12 cellular contexts compared by ENCODE assay signal in genomic region chr19:16457954-16458331, GRCh38. TPM values are rescaled to one million over a fixed set of nuclear protein-coding genes. Genes with fewer than 3 reads are reported as not detected.
DNase-seq lines count a peak whose midpoint lies in the region; ATAC-seq, FAIRE-seq and TF ChIP-seq lines count a peak whose summit lies in the region.
"Had no signal": no experiment of that assay in that cellular context is flagged by ENCODE, and none has a peak within 500 bp of the region (broad histone marks: within the 10 kb centered on the region; RNA-seq: fewer than 3 reads in every experiment).

No MANE protein-coding gene starts in this region.

- FAIRE-seq in GM12891 (lab: Jason Lieb, UNC) = peak; percentile 23
- FAIRE-seq in keratinocyte (lab: Jason Lieb, UNC) = no peak
- FAIRE-seq: H54 had no signal

- H3K36me3 ChIP-seq in keratinocyte (ENCODE audit: control insufficient read depth in 2 of 2, extremely low read depth in 1 of 2, insufficient read depth in 2 of 2, low read length in 2 of 2) (no peaks in the 10 kb centered on the region), gastrocnemius medialis (no peaks in the 10 kb centered on the region)

- TF ChIP-seq CTCF in keratinocyte (optimal IDR thresholded peaks at IDR 0.05 in 1 of 3, IDR thresholded peaks at IDR 0.05 in 1 of 3, conservative IDR thresholded peaks at IDR 0.05 in 1 of 3; ENCODE audit: extremely low read depth in 1 of 3, insufficient read depth in 2 of 3, low read length in 3 of 3) = no peak
- TF ChIP-seq CTCF in gastrocnemius medialis (IDR thresholded peaks at IDR 0.05 in 4 of 5, conservative IDR thresholded peaks at IDR 0.05 in 1 of 5) = no peak

- H3K9ac ChIP-seq in keratinocyte (ENCODE audit: control insufficient read depth, extremely low read depth, insufficient read depth, low read length) = peak overlapping the region; percentile 19

- dilution Hi-C loops in keratinocyte (cut with MboI; ENCODE audit: extremely low pct_ligation_motif_present, low sequenced_read_pairs) = no loop called here

- H3K4me3 ChIP-seq in keratinocyte (ENCODE audit: control insufficient read depth in 2 of 3, extremely low read depth in 1 of 3, insufficient read depth in 2 of 3, low read depth in 1 of 3, low read length in 3 of 3) (no peak overlapping the region), gastrocnemius medialis (peak overlapping the region; percentile 4 to 35 (median 24))

- H3K27me3 ChIP-seq in keratinocyte (ENCODE audit: control insufficient read depth, extremely low read depth, insufficient read depth, low read length) (no peaks in the 10 kb centered on the region), gastrocnemius medialis (no peaks in the 10 kb centered on the region)

- H3K4me1 ChIP-seq in keratinocyte (ENCODE audit: control insufficient read depth, extremely low read depth, insufficient read depth, low read length) (peaks cover 34% of the 10 kb centered on the region), gastrocnemius medialis (peaks cover 82 to 93% of the 10 kb centered on the region in 2 donors)

- intact Hi-C loops in gastrocnemius medialis (cut with DNase I; ENCODE audit: low total_unique reads) = loop anchor here (5.0 kb wide), 1 partner anchor 124 kb away; no protein-coding TSS in a partner anchor

- H3K79me2 ChIP-seq in keratinocyte (ENCODE audit: control insufficient read depth, insufficient read depth, low read length) = peaks cover 87% of the 10 kb centered on the region

- ATAC-seq in gastrocnemius medialis = peak; percentile 5
- no peak for ATAC-seq in HG02884 (IDR thresholded peaks at IDR 0.05; ENCODE audit: unreplicated experiment)
- no peak for ATAC-seq in GM21576 (IDR thresholded peaks at IDR 0.05; ENCODE audit: unreplicated experiment)

- H3K9me1 ChIP-seq in keratinocyte (ENCODE audit: control insufficient read depth, extremely low read depth, insufficient read depth, low read length) = peaks cover 19% of the 10 kb centered on the region

- H3K9me3 ChIP-seq in keratinocyte (ENCODE audit: control insufficient read depth, low read depth, low read length) = no peaks in the 10 kb centered on the region
- H3K9me3 ChIP-seq in gastrocnemius medialis = no peaks in the 10 kb centered on the region

- TF ChIP-seq POLR2A in GM12891 (IDR thresholded peaks at IDR 0.05; ENCODE audit: low read depth, low read length) = no peak
- TF ChIP-seq POLR2A in gastrocnemius medialis (IDR thresholded peaks at IDR 0.05) = no peak

- DNase-seq in GM12891 (ENCODE audit: insufficient read length, low spot score) (no peak), keratinocyte (ENCODE audit: low read depth, low spot score) (no peak), gastrocnemius medialis (peak in 1 of 2 donors; percentile 81), ecto neural progenitor cell (ENCODE audit: low spot score) (no peak), KBM-7 (no peak)
- DNase-seq: NCI-H345 had no signal

- peaks cover 17% of the 10 kb centered on the region for H4K20me1 ChIP-seq in keratinocyte (ENCODE audit: control insufficient read depth, extremely low read depth, insufficient read depth, low read length)

- in situ Hi-C loops in gastrocnemius medialis (cut with MboI; ENCODE audit: low sequenced_read_pairs in 4 of 4) = loop anchor here in 2 of 4 donors (25.0 kb wide), 1 partner anchor 1579 kb away; no protein-coding TSS in a partner anchor
- in situ Hi-C loops in KBM-7 (cut with MboI; ENCODE audit: low pct_unique_long_range_greater_than_20kb, low sequenced_read_pairs) = no loop called here

- H3K4me2 ChIP-seq in keratinocyte (ENCODE audit: control insufficient read depth, extremely low read depth, insufficient read depth, low read depth, low read length) = peak overlapping the region; percentile 47

- no peak overlapping the region for H2AFZ ChIP-seq in keratinocyte (ENCODE audit: control insufficient read depth, low read length)

- H3K27ac ChIP-seq in angular gyrus (ENCODE audit: low read depth, low read length) (peak overlapping the region; percentile 37), keratinocyte (ENCODE audit: control insufficient read depth, insufficient read depth, low read length) (peak overlapping the region; percentile 37), gastrocnemius medialis (peak overlapping the region; percentile 91 to 99 (median 96))

TF ChIP-seq in GM12891, 5 proteins besides CTCF, POLR2A, EP300 and RAD21:
- TF ChIP-seq TAF1 (IDR thresholded peaks at IDR 0.05; ENCODE audit: low read depth, low read length) (no peak), POU2F2 (IDR thresholded peaks at IDR 0.05; ENCODE audit: low read depth, low read length) (no peak), PAX5 (IDR thresholded peaks at IDR 0.05; ENCODE audit: insufficient read depth, low read length, severe bottlenecking) (no peak), SPI1 (IDR thresholded peaks at IDR 0.05; ENCODE audit: low read depth, low read length) (no peak), POLR2AphosphoS5 (IDR thresholded peaks at IDR 0.05; ENCODE audit: low read depth, low read length) (no peak)

RNA-seq across cellular contexts. Expression of gene EPS15L1, which starts 13.8 kb away (rescaled TPM):
- 29.1 TPM for polyA plus RNA-seq in GM12891 (2012; ENCODE audit: low read depth, missing spikeins)
- 10.5 to 16.1 TPM (median 12.5 TPM) in 3 replicates for polyA plus RNA-seq in keratinocyte
- 17.1 TPM for polyA plus RNA-seq in keratinocyte (2011; ENCODE audit: low read depth)
- 13.3 and 15.8 TPM in 2 replicates for polyA plus RNA-seq in keratinocyte (2011; cell fraction: cytosol; rRNA removed)
- polyA plus RNA-seq in keratinocyte (2011; cell fraction: nucleus; rRNA removed) = 22.4 and 27.2 TPM in 2 replicates
- polyA plus RNA-seq in keratinocyte (2012; ENCODE audit: low replicate concordance) = 22.7 and 25.8 TPM in 2 replicates
- polyA minus RNA-seq in keratinocyte = 13.5 to 29.6 TPM (median 22.7 TPM) in 3 replicates
- polyA minus RNA-seq in keratinocyte (2011; cell fraction: cytosol; rRNA and poly(A)+ RNA removed) = 25.7 TPM
- polyA minus RNA-seq in keratinocyte (2011; cell fraction: nucleus; rRNA and poly(A)+ RNA removed) = 16.9 and 23.7 TPM in 2 replicates
- total RNA-seq in gastrocnemius medialis = 10 to 100 TPM; 52.5 to 61.7 (median 59.7) TPM

RNA-seq across cellular contexts. Expression of gene CALR3, which starts 38.0 kb away (rescaled TPM):
- polyA plus RNA-seq in GM12891 (2012; ENCODE audit: low read depth, missing spikeins) = 0.33 TPM
- 0.04 to 0.05 TPM in 2 of 3 replicates, not detected in the other for polyA plus RNA-seq in keratinocyte
- polyA plus RNA-seq in keratinocyte (2011; ENCODE audit: low read depth) = 0.61 TPM
- not detected in 2 replicates for polyA plus RNA-seq in keratinocyte (2011; cell fraction: cytosol; rRNA removed)
- 0.15 TPM in 1 of 2 replicates, not detected in the other for polyA plus RNA-seq in keratinocyte (2011; cell fraction: nucleus; rRNA removed)
- 0.20 TPM in 1 of 2 replicates, not detected in the other for polyA plus RNA-seq in keratinocyte (2012; ENCODE audit: low replicate concordance)
- 0.74 TPM in 1 of 3 replicates, not detected in the others for polyA minus RNA-seq in keratinocyte
- polyA minus RNA-seq in keratinocyte (2011; cell fraction: cytosol; rRNA and poly(A)+ RNA removed) = not detected
- polyA minus RNA-seq in keratinocyte (2011; cell fraction: nucleus; rRNA and poly(A)+ RNA removed) = not detected in 2 replicates
- not detected for total RNA-seq in gastrocnemius medialis
- total RNA-seq: left lobe of liver; T-helper 1 cell treated with Interleukin-12 subunit alpha and Interleukin-12 subunit beta and Interleukin-4 antibody, amounts not matched to agents 30 ng/mL and 1 ng/mL, for 36 hours had no signal

RNA-seq across cellular contexts. Expression of gene C19orf44, which starts 38.3 kb away (rescaled TPM):
- polyA plus RNA-seq in GM12891 (2012; ENCODE audit: low read depth, missing spikeins) = 3.9 TPM
- polyA plus RNA-seq in keratinocyte = 1.7 to 3.2 TPM (median 2.7 TPM) in 3 replicates
- 1.4 TPM for polyA plus RNA-seq in keratinocyte (2011; ENCODE audit: low read depth)
- polyA plus RNA-seq in keratinocyte (2011; cell fraction: cytosol; rRNA removed) = 2.3 and 2.6 TPM in 2 replicates
- 7.7 and 8.4 TPM in 2 replicates for polyA plus RNA-seq in keratinocyte (2011; cell fraction: nucleus; rRNA removed)
- 2.1 and 2.4 TPM in 2 replicates for polyA plus RNA-seq in keratinocyte (2012; ENCODE audit: low replicate concordance)
- polyA minus RNA-seq in keratinocyte = 0.99 to 2.8 TPM (median 2.6 TPM) in 3 replicates
- polyA minus RNA-seq in keratinocyte (2011; cell fraction: cytosol; rRNA and poly(A)+ RNA removed) = not detected
- 1.8 and 2.2 TPM in 2 replicates for polyA minus RNA-seq in keratinocyte (2011; cell fraction: nucleus; rRNA and poly(A)+ RNA removed)
- total RNA-seq in gastrocnemius medialis = 1 to 10 TPM; 4.1 to 7.1 (median 5.0) TPM

Comparison
In these comparisons a context has a peak if more than half of its experiments do, and no peak if none do; other contexts are left out.
1. H3K27ac ChIP-seq: peak in every context shown above with its lines; median percentile 96 in gastrocnemius medialis; 37 in angular gyrus; 37 in keratinocyte.
2. H3K4me3 ChIP-seq: peak in gastrocnemius medialis (4 of 4); none in keratinocyte (0 of 3).
3. ATAC-seq: peak in gastrocnemius medialis (2 of 2); none in HG02884 (single experiment) and GM21576 (single experiment).